2 cellular contexts compared by ENCODE assay signal in the genomic region with DNA sequence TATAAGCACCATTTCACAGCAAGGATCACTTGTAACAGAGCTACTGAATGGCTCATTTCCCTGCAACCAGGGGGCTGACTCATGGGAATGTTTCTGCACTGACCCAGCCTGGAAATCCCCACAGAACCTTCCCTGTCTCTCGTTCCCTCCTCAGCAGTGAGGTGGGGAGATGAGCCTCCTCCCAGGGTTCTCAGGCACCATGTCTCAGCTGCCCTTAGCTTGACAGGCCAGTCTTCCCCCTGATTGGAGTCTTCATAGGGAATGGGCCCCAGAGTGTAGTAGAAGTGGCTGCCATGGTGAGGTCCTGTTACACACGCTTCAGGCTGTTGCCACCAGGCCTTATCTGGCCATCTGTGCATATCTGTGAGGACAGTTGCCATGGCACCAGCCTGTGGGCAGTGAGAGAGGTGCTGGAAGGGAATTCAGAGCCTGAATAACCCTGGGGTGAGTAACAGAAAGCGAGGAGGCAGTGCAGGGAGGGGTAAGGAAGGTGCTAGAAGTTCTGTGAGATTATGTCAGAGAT.
TF ChIP-seq lines count a peak whose summit lies in the region.

No MANE protein-coding gene starts in this region.

TF ChIP-seq in HCT116, 20 proteins besides CTCF, POLR2A, EP300 and RAD21 (continued from another document):
- TF ChIP-seq, protein P1, sequence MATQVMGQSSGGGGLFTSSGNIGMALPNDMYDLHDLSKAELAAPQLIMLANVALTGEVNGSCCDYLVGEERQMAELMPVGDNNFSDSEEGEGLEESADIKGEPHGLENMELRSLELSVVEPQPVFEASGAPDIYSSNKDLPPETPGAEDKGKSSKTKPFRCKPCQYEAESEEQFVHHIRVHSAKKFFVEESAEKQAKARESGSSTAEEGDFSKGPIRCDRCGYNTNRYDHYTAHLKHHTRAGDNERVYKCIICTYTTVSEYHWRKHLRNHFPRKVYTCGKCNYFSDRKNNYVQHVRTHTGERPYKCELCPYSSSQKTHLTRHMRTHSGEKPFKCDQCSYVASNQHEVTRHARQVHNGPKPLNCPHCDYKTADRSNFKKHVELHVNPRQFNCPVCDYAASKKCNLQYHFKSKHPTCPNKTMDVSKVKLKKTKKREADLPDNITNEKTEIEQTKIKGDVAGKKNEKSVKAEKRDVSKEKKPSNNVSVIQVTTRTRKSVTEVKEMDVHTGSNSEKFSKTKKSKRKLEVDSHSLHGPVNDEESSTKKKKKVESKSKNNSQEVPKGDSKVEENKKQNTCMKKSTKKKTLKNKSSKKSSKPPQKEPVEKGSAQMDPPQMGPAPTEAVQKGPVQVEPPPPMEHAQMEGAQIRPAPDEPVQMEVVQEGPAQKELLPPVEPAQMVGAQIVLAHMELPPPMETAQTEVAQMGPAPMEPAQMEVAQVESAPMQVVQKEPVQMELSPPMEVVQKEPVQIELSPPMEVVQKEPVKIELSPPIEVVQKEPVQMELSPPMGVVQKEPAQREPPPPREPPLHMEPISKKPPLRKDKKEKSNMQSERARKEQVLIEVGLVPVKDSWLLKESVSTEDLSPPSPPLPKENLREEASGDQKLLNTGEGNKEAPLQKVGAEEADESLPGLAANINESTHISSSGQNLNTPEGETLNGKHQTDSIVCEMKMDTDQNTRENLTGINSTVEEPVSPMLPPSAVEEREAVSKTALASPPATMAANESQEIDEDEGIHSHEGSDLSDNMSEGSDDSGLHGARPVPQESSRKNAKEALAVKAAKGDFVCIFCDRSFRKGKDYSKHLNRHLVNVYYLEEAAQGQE (IDR thresholded peaks at IDR 0.05; ENCODE audit: low read depth): no peak
- no peak for TF ChIP-seq POLR2AphosphoS5 (IDR thresholded peaks at IDR 0.05; ENCODE audit: low read depth, low read length)
- no peak for TF ChIP-seq ZFX (IDR thresholded peaks at IDR 0.05)
- TF ChIP-seq ELF1 (IDR thresholded peaks at IDR 0.05; ENCODE audit: borderline replicate concordance, low read depth): no peak
- TF ChIP-seq FOSL1 (IDR thresholded peaks at IDR 0.05; ENCODE audit: low read depth): no peak
- TF ChIP-seq CBX3 (IDR thresholded peaks at IDR 0.05; ENCODE audit: low read depth): no peak

TF ChIP-seq in GM23338, 12 proteins besides CTCF, POLR2A, EP300 and RAD21:
- TF ChIP-seq, protein P2, sequence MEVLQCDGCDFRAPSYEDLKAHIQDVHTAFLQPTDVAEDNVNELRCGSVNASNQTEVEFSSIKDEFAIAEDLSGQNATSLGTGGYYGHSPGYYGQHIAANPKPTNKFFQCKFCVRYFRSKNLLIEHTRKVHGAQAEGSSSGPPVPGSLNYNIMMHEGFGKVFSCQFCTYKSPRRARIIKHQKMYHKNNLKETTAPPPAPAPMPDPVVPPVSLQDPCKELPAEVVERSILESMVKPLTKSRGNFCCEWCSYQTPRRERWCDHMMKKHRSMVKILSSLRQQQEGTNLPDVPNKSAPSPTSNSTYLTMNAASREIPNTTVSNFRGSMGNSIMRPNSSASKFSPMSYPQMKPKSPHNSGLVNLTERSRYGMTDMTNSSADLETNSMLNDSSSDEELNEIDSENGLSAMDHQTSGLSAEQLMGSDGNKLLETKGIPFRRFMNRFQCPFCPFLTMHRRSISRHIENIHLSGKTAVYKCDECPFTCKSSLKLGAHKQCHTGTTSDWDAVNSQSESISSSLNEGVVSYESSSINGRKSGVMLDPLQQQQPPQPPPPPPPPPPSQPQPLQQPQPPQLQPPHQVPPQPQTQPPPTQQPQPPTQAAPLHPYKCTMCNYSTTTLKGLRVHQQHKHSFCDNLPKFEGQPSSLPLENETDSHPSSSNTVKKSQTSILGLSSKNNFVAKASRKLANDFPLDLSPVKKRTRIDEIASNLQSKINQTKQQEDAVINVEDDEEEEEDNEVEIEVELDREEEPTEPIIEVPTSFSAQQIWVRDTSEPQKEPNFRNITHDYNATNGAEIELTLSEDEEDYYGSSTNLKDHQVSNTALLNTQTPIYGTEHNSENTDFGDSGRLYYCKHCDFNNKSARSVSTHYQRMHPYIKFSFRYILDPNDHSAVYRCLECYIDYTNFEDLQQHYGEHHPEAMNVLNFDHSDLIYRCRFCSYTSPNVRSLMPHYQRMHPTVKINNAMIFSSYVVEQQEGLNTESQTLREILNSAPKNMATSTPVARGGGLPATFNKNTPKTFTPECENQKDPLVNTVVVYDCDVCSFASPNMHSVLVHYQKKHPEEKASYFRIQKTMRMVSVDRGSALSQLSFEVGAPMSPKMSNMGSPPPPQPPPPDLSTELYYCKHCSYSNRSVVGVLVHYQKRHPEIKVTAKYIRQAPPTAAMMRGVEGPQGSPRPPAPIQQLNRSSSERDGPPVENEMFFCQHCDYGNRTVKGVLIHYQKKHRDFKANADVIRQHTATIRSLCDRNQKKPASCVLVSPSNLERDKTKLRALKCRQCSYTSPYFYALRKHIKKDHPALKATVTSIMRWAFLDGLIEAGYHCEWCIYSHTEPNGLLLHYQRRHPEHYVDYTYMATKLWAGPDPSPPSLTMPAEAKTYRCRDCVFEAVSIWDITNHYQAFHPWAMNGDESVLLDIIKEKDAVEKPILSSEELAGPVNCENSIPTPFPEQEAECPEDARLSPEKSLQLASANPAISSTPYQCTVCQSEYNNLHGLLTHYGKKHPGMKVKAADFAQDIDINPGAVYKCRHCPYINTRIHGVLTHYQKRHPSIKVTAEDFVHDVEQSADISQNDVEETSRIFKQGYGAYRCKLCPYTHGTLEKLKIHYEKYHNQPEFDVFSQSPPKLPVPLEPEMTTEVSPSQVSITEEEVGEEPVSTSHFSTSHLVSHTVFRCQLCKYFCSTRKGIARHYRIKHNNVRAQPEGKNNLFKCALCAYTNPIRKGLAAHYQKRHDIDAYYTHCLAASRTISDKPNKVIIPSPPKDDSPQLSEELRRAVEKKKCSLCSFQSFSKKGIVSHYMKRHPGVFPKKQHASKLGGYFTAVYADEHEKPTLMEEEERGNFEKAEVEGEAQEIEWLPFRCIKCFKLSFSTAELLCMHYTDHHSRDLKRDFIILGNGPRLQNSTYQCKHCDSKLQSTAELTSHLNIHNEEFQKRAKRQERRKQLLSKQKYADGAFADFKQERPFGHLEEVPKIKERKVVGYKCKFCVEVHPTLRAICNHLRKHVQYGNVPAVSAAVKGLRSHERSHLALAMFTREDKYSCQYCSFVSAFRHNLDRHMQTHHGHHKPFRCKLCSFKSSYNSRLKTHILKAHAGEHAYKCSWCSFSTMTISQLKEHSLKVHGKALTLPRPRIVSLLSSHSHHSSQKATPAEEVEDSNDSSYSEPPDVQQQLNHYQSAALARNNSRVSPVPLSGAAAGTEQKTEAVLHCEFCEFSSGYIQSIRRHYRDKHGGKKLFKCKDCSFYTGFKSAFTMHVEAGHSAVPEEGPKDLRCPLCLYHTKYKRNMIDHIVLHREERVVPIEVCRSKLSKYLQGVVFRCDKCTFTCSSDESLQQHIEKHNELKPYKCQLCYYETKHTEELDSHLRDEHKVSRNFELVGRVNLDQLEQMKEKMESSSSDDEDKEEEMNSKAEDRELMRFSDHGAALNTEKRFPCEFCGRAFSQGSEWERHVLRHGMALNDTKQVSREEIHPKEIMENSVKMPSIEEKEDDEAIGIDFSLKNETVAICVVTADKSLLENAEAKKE (CRISPR knock-in tag; IDR thresholded peaks at IDR 0.05): no peak
- TF ChIP-seq POLR2AphosphoS5 (IDR thresholded peaks at IDR 0.05; ENCODE audit: low read depth): no peak
- no peak for TF ChIP-seq CREB1 (CRISPR knock-in tag; IDR thresholded peaks at IDR 0.05; ENCODE audit: low read depth)
- TF ChIP-seq, protein P3, sequence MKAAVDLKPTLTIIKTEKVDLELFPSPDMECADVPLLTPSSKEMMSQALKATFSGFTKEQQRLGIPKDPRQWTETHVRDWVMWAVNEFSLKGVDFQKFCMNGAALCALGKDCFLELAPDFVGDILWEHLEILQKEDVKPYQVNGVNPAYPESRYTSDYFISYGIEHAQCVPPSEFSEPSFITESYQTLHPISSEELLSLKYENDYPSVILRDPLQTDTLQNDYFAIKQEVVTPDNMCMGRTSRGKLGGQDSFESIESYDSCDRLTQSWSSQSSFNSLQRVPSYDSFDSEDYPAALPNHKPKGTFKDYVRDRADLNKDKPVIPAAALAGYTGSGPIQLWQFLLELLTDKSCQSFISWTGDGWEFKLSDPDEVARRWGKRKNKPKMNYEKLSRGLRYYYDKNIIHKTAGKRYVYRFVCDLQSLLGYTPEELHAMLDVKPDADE (IDR thresholded peaks at IDR 0.05): no peak
- no peak for TF ChIP-seq JUNB (IDR thresholded peaks at IDR 0.05; ENCODE audit: unreplicated experiment)
- TF ChIP-seq ZNF331 (CRISPR knock-in tag; IDR thresholded peaks at IDR 0.05; ENCODE audit: low read depth): no peak
- TF ChIP-seq EZH2phosphoT487 (IDR thresholded peaks at IDR 0.05; ENCODE audit: unreplicated experiment): no peak
- TF ChIP-seq NANOG (IDR thresholded peaks at IDR 0.05; ENCODE audit: borderline replicate concordance): no peak
- TF ChIP-seq ZNF114 (CRISPR knock-in tag; IDR thresholded peaks at IDR 0.05): no peak
- no peak for TF ChIP-seq EZH2 (IDR thresholded peaks at IDR 0.05; ENCODE audit: low read depth, unreplicated experiment)
- TF ChIP-seq, protein P1 (IDR thresholded peaks at IDR 0.05; ENCODE audit: unreplicated experiment): no peak
- TF ChIP-seq STAT1 (IDR thresholded peaks at IDR 0.05; ENCODE audit: unreplicated experiment): no peak
